Comparison of ENCODE assay signal across 27 cellular contexts in genomic region chr20:53845980-53846379, GRCh38.
DNase-seq lines count a peak whose midpoint lies in the region; ATAC-seq, FAIRE-seq and TF ChIP-seq lines count a peak whose summit lies in the region.
"Had no signal": no experiment of that assay in that cellular context is flagged by ENCODE, and none has a peak within 500 bp of the region (broad histone marks: within the 10 kb centered on the region; RNA-seq: fewer than 3 reads in every experiment).

No MANE protein-coding gene starts in this region.

- H3K9ac ChIP-seq in SK-N-SH: no peak overlapping the region

- FAIRE-seq in GM12892 (lab: Jason Lieb, UNC): peak; percentile 70
- FAIRE-seq: colon, GM18507, H1 had no signal

- peaks cover under 1% of the 10 kb centered on the region for H3K9me3 Mint-ChIP-seq in activated CD8-positive, alpha-beta T cell treated with anti-CD3 and anti-CD28 coated beads, Interleukin-2, amount 10 ng/mL, durations not matched to agents 7 days and 5 days (ENCODE audit: insufficient read depth)
- no peaks in the 10 kb centered on the region for H3K9me3 Mint-ChIP-seq in naive thymus-derived CD8-positive, alpha-beta T cell

- POLR2A ChIA-PET in SK-N-SH (lab: Yijun Ruan, JAX): no interaction called here
- POLR2A ChIA-PET in activated CD8-positive, alpha-beta T cell treated with anti-CD3 and anti-CD28 coated beads, Interleukin-2, amount 10 ng/mL, durations not matched to agents 7 days and 5 days (lab: Charles Lee): interaction anchor here (2.7 kb wide), 1 partner anchor 27 kb away, joined by 9 read pairs; no protein-coding TSS in a partner anchor
- POLR2A ChIA-PET in naive thymus-derived CD8-positive, alpha-beta T cell (lab: Charles Lee): interaction anchor here (0.6 to 2.0 kb wide), 3 partner anchors 9 to 222 kb away, joined by 3 to 4 read pairs (median 4); no protein-coding TSS in a partner anchor

- H3K27ac Mint-ChIP-seq in activated CD8-positive, alpha-beta T cell treated with anti-CD3 and anti-CD28 coated beads, Interleukin-2, amount 10 ng/mL, durations not matched to agents 7 days and 5 days: peak overlapping the region; percentile 48
- peak overlapping the region; percentile 2 to 93 (median 34) for H3K27ac Mint-ChIP-seq in naive thymus-derived CD8-positive, alpha-beta T cell

- no peaks in the 10 kb centered on the region for H3K79me2 ChIP-seq in SK-N-SH (ENCODE audit: insufficient read depth)

- peak overlapping the region; percentile 60 for H3K4me3 Mint-ChIP-seq in activated CD8-positive, alpha-beta T cell treated with anti-CD3 and anti-CD28 coated beads, Interleukin-2, amount 10 ng/mL, durations not matched to agents 7 days and 5 days
- peak overlapping the region in 9 of 10 donors; percentile 1 to 72 (median 19) for H3K4me3 Mint-ChIP-seq in naive thymus-derived CD8-positive, alpha-beta T cell

- H3K36me3 ChIP-seq in SK-N-SH (replicated peaks in 1 of 2; ENCODE audit: control insufficient read depth in 1 of 2, insufficient read depth in 2 of 2, low read length in 1 of 2) (no peaks in the 10 kb centered on the region), suprapubic skin (no peaks in the 10 kb centered on the region)
- H3K36me3 ChIP-seq: esophagus squamous epithelium, SJSA1, tibial nerve had no signal

- no peak overlapping the region for H3K4me3 ChIP-seq in SK-N-SH (ENCODE audit: low read depth in 2 of 2, low read length in 1 of 2)
- no peak overlapping the region for H3K4me3 ChIP-seq in suprapubic skin
- H3K4me3 ChIP-seq: esophagus squamous epithelium, lung, PC-9, SJSA1, smooth muscle cell, tibial nerve had no signal

- 63% methylated on average over 1 of the region's 1 CpG for WGBS in SK-N-SH (ENCODE audit: low lambda C conversion rate)
- WGBS in suprapubic skin: 46% methylated on average over 1 of the region's 1 CpG

- H4K20me1 ChIP-seq in SK-N-SH (ENCODE audit: insufficient read depth): no peaks in the 10 kb centered on the region

- no peak for TF ChIP-seq POLR2A in GM12892 (IDR thresholded peaks at IDR 0.05; ENCODE audit: low read depth, low read length)
- no peak for TF ChIP-seq POLR2A in suprapubic skin (IDR thresholded peaks at IDR 0.05)

- no peaks in the 10 kb centered on the region for H3K9me3 ChIP-seq in SK-N-SH
- H3K9me3 ChIP-seq in suprapubic skin: no peaks in the 10 kb centered on the region
- H3K9me3 ChIP-seq: esophagus squamous epithelium, SJSA1, tibial nerve had no signal

- CTCF ChIA-PET in SK-N-SH (lab: Yijun Ruan, JAX): no interaction called here
- CTCF ChIA-PET in activated CD8-positive, alpha-beta T cell treated with anti-CD3 and anti-CD28 coated beads, Interleukin-2, amount 10 ng/mL, durations not matched to agents 7 days and 5 days (lab: Charles Lee): interaction anchor here (1.3 to 3.9 kb wide), 5 partner anchors 10 to 25 kb away, joined by 3 to 32 read pairs (median 9); no protein-coding TSS in a partner anchor

- H2AFZ ChIP-seq in SK-N-SH (ENCODE audit: low read depth): no peak overlapping the region
- H2AFZ ChIP-seq: PC-9 had no signal

- no peaks in the 10 kb centered on the region for H3K27me3 Mint-ChIP-seq in activated CD8-positive, alpha-beta T cell treated with anti-CD3 and anti-CD28 coated beads, Interleukin-2, amount 10 ng/mL, durations not matched to agents 7 days and 5 days (ENCODE audit: low read depth)
- no peaks in the 10 kb centered on the region for H3K27me3 Mint-ChIP-seq in naive thymus-derived CD8-positive, alpha-beta T cell

- no peak for TF ChIP-seq EP300 in SK-N-SH (IDR thresholded peaks at IDR 0.05; ENCODE audit: borderline replicate concordance in 1 of 2, low read depth in 1 of 2, low read length in 1 of 2)
- no peak for TF ChIP-seq EP300 in suprapubic skin (IDR thresholded peaks at IDR 0.05)

- peak; percentile 30 for ATAC-seq in SK-N-SH treated with all-trans-retinoic acid at 6 μM for 48 hours
- ATAC-seq in activated CD8-positive, alpha-beta T cell treated with anti-CD3 and anti-CD28 coated beads, Interleukin-2, amount 10 ng/mL, durations not matched to agents 7 days and 5 days: no peak
- ATAC-seq in naive thymus-derived CD8-positive, alpha-beta T cell: no peak

- peaks cover 0 to 6% of the 10 kb centered on the region in 2 experiments; a peak in 1 of 4 replicates for H3K4me1 ChIP-seq in SK-N-SH (ENCODE audit: control insufficient read depth in 1 of 2, insufficient read depth in 2 of 2, low read depth in 1 of 2, low read length in 1 of 2)
- H3K4me1 ChIP-seq in suprapubic skin: peaks cover 7% of the 10 kb centered on the region
- H3K4me1 ChIP-seq: SJSA1 had no signal

- TF ChIP-seq RAD21 in SK-N-SH (IDR thresholded peaks at IDR 0.05; ENCODE audit: low read length): no peak

- H3K4me1 Mint-ChIP-seq in activated CD8-positive, alpha-beta T cell treated with anti-CD3 and anti-CD28 coated beads, Interleukin-2, amount 10 ng/mL, durations not matched to agents 7 days and 5 days (ENCODE audit: low read depth): peaks cover 68% of the 10 kb centered on the region
- H3K4me1 Mint-ChIP-seq in naive thymus-derived CD8-positive, alpha-beta T cell: peaks cover 28 to 83% (median 73%) of the 10 kb centered on the region in 4 donors

- DNase-seq in SK-N-SH (no peak), GM12892 (ENCODE audit: insufficient read length) (no peak), SW 1271 (lab: John Stamatoyannopoulos, UW) (no peak), suprapubic skin (ENCODE audit: low spot score in 2 of 2) (no peak), OCI-M1 (lab: John Stamatoyannopoulos, UW) (no peak)
- DNase-seq in activated CD8-positive, alpha-beta T cell treated with anti-CD3 and anti-CD28 coated beads, Interleukin-2, amount 10 ng/mL, durations not matched to agents 7 days and 5 days: no peak
- no peak for DNase-seq in naive thymus-derived CD8-positive, alpha-beta T cell
- DNase-seq: Calu3; effector memory CD4-positive, alpha-beta T cell; EL; esophagus squamous epithelium; NCI-H1092 treated with DMSO at 0.1 percent for 48 hours; NCI-H2029 treated with DMSO at 0.1 percent for 48 hours; NCI-H226; NCI-H748 treated with DMSO at 0.1 percent for 48 hours; PC-9; stimulated activated CD4-positive, alpha-beta T cell treated with anti-CD3 and anti-CD28 coated beads, Interleukin-2, amount 100 ng/mL, for 48 hours; T-helper 9 cell had no signal

- H3K27me3 ChIP-seq in SK-N-SH (ENCODE audit: insufficient read depth) (no peaks in the 10 kb centered on the region), suprapubic skin (no peaks in the 10 kb centered on the region)
- H3K27me3 ChIP-seq: esophagus squamous epithelium, SJSA1, tibial nerve had no signal

- H3F3A ChIP-seq in SK-N-SH (replicated peaks; ENCODE audit: insufficient read depth): peaks cover 15% of the 10 kb centered on the region

- H3K4me2 ChIP-seq in SK-N-SH: no peak overlapping the region
- H3K4me2 ChIP-seq: smooth muscle cell had no signal

- no peaks in the 10 kb centered on the region for H3K9me2 ChIP-seq in SK-N-SH

- H3K27ac ChIP-seq in SK-N-SH (ENCODE audit: low read depth in 2 of 2, low read length in 1 of 2): peak overlapping the region in 1 of 2 experiments; percentile 86; a peak in 2 of 4 replicates
- no peak overlapping the region for H3K27ac ChIP-seq in suprapubic skin
- H3K27ac ChIP-seq: 22Rv1, esophagus squamous epithelium, PC-9, SJSA1, tibial nerve had no signal

- peaks cover 36% of the 10 kb centered on the region for H3K36me3 Mint-ChIP-seq in activated CD8-positive, alpha-beta T cell treated with anti-CD3 and anti-CD28 coated beads, Interleukin-2, amount 10 ng/mL, durations not matched to agents 7 days and 5 days (ENCODE audit: low read depth)
- no peaks in the 10 kb centered on the region for H3K36me3 Mint-ChIP-seq in naive thymus-derived CD8-positive, alpha-beta T cell

- TF ChIP-seq CTCF in SK-N-SH (IDR thresholded peaks at IDR 0.05) (no peak), suprapubic skin (IDR thresholded peaks at IDR 0.05) (no peak)

TF ChIP-seq in SK-N-SH treated with all-trans-retinoic acid at 6 μM for 48 hours, 23 proteins besides CTCF, POLR2A, EP300 and RAD21:
- TF ChIP-seq CSDC2 (CRISPR knock-in tag; IDR thresholded peaks at IDR 0.05) (no peak), PPARA (CRISPR knock-in tag; IDR thresholded peaks at IDR 0.05; ENCODE audit: borderline replicate concordance) (no peak)

TF ChIP-seq in SK-N-SH, 30 proteins besides CTCF, POLR2A, EP300 and RAD21 (continues in another document):
- TF ChIP-seq RCOR1 (IDR thresholded peaks at IDR 0.05; ENCODE audit: low read length) (no peak), TAF1 (IDR thresholded peaks at IDR 0.05; ENCODE audit: borderline replicate concordance, low read depth, low read length) (no peak), ELF1 (IDR thresholded peaks at IDR 0.05) (no peak), MXI1 (IDR thresholded peaks at IDR 0.05; ENCODE audit: low read depth, low read length) (no peak), PBX3 (IDR thresholded peaks at IDR 0.05) (no peak), NFIC (IDR thresholded peaks at IDR 0.05; ENCODE audit: borderline replicate concordance) (no peak), JUND (IDR thresholded peaks at IDR 0.05) (no peak), GABPA (IDR thresholded peaks at IDR 0.05; ENCODE audit: low read depth) (no peak), IRF3 (IDR thresholded peaks at IDR 0.05; ENCODE audit: low read depth, low read length) (no peak), USF2 (IDR thresholded peaks at IDR 0.05; ENCODE audit: borderline replicate concordance, low read depth, low read length) (no peak)
